17 cellular contexts compared by ENCODE assay signal in the genomic region with DNA sequence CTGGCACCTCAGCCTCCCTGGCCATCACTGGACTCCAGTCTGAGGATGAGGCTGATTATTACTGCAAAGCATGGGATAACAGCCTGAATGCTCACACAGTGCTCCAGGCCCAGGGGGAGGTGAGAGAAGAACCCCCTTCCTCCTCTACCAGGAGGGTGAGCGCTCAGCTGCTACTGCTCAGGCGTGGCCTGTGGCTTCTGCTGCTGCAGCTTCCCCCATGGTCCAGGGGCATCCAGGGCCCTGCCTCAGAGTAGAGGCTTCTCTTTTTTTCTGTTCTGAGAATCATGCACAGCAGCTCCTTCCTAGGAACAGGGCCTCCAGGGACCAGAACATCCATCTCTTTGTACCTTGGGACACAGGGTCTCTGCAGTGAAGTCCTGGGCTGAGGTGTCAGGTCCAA.
DNase-seq lines count a peak whose midpoint lies in the region; ATAC-seq, FAIRE-seq and TF ChIP-seq lines count a peak whose summit lies in the region.
"Had no signal": no experiment of that assay in that cellular context is flagged by ENCODE, and none has a peak within 500 bp of the region (broad histone marks: within the 10 kb centered on the region; RNA-seq: fewer than 3 reads in every experiment).

No MANE protein-coding gene starts in this region.

- peaks cover 39 to 53% (median 52%) of the 10 kb centered on the region in 3 donors for H3K4me1 Mint-ChIP-seq in naive B cell
- H3K4me1 Mint-ChIP-seq in H9 = no peaks in the 10 kb centered on the region

- no peaks in the 10 kb centered on the region for H3K27me3 ChIP-seq in DOHH2 (ENCODE audit: control insufficient read depth, low read length)
- H3K27me3 ChIP-seq in H1 (replicated peaks in 1 of 4; ENCODE audit: control insufficient read depth in 3 of 4, extremely low read depth in 1 of 4, insufficient read depth in 3 of 4, low read length in 3 of 4) = peaks cover 83 to 100% (median 98%) of the 10 kb centered on the region in 4 experiments
- peaks cover 66% of the 10 kb centered on the region for H3K27me3 ChIP-seq in H9 (ENCODE audit: insufficient read depth, low read length)
- H3K27me3 ChIP-seq in testis = no peaks in the 10 kb centered on the region

- no peak overlapping the region for H3K4ac ChIP-seq in H1 (replicated peaks; ENCODE audit: insufficient read length, low read depth, low read length)
- no peak overlapping the region for H3K4ac ChIP-seq in H9 (ENCODE audit: low read depth, low read length)

- H3K56ac ChIP-seq in H1 (replicated peaks; ENCODE audit: insufficient read length, low read depth, low read length) = no peak overlapping the region
- no peak overlapping the region for H3K56ac ChIP-seq in H9 (ENCODE audit: insufficient read length, low read depth, low read length)

- peaks cover 46% of the 10 kb centered on the region for H3K4me1 ChIP-seq in DOHH2 (ENCODE audit: control insufficient read depth, low read length)
- no peaks in the 10 kb centered on the region for H3K4me1 ChIP-seq in H1 (replicated peaks in 1 of 4; ENCODE audit: control insufficient read depth in 3 of 4, insufficient read depth in 4 of 4, low read length in 3 of 4)
- no peaks in the 10 kb centered on the region for H3K4me1 ChIP-seq in H9 (ENCODE audit: insufficient read depth, low read length)
- H3K4me1 ChIP-seq in testis = no peaks in the 10 kb centered on the region
- H3K4me1 ChIP-seq: A549 had no signal

- no peaks in the 10 kb centered on the region for H3K79me1 ChIP-seq in H1 (ENCODE audit: low read depth, low read length)
- no peaks in the 10 kb centered on the region for H3K79me1 ChIP-seq in H9 (ENCODE audit: insufficient read depth, low read depth, low read length, poor library complexity, severe bottlenecking)

- H3K27ac ChIP-seq in DOHH2 (ENCODE audit: low read depth, low read length) (no peak overlapping the region), H1 (ENCODE audit: low read depth, low read length) (no peak overlapping the region), H9 (ENCODE audit: insufficient read length, low read depth, low read length) (no peak overlapping the region), testis (no peak overlapping the region)
- H3K27ac ChIP-seq: A549, HL-60 had no signal

- 89% methylated on average over 2 of the region's 2 CpGs; no CpG with 5 or more reads in 1 of the 2 experiments for WGBS in H1 (ENCODE audit: extremely low coverage in 1 of 2, insufficient coverage in 1 of 2, insufficient read length in 1 of 2, insufficient replicate concordance in 2 of 2, low coverage in 1 of 2, low lambda C conversion rate in 2 of 2, missing lambda C conversion rate in 1 of 2), 2 experiments
- WGBS in H9 (ENCODE audit: extremely low coverage, insufficient read length, low lambda C conversion rate) = no CpG with 5 or more reads among the region's 2 CpGs
- 86% methylated on average over 2 of the region's 2 CpGs; no CpG with 5 or more reads in 1 of the 2 donors for WGBS in testis, 2 donors

- no peak overlapping the region for H4K91ac ChIP-seq in H1 (replicated peaks; ENCODE audit: insufficient read length, low read length)
- H4K91ac ChIP-seq in H9 (ENCODE audit: insufficient read length, low read depth, low read length) = no peak overlapping the region

- DNase-seq in H1 (ENCODE audit: low read depth in 1 of 2, low spot score in 2 of 2) (no peak), naive B cell (peak; percentile 46), H9 (no peak), testis (no peak)
- DNase-seq: C1 segment of cervical spinal cord; Calu3; CD4-positive, alpha-beta T cell; DMS79; GF-D8; H7; Karpas-422 had no signal

- H2BK12ac ChIP-seq in H1 (ENCODE audit: low read depth, low read length) (no peak overlapping the region), H9 (ENCODE audit: insufficient read length, low read depth, low read length) (no peak overlapping the region)

- no peak overlapping the region for H3K23ac ChIP-seq in H1 (ENCODE audit: insufficient read length)
- H3K23ac ChIP-seq in H9 (ENCODE audit: insufficient read length, low read depth, low read length) = no peak overlapping the region

- POLR2A ChIA-PET in H1 (lab: Charles Lee; ENCODE audit: partially characterized antibody) = no interaction called here

- TF ChIP-seq POLR2A in H1 (IDR thresholded peaks at IDR 0.05; ENCODE audit: control extremely low read depth in 1 of 2, low read depth in 2 of 2, low read length in 2 of 2) (no peak), testis (IDR thresholded peaks at IDR 0.05) (no peak)

- H3K27ac Mint-ChIP-seq in naive B cell = peak overlapping the region in 1 of 6 donors; percentile 16
- no peak overlapping the region for H3K27ac Mint-ChIP-seq in H9
- H3K27ac Mint-ChIP-seq: CD4-positive, alpha-beta T cell had no signal

- TF ChIP-seq RAD21 in H1 (IDR thresholded peaks at IDR 0.05 in 1 of 2, conservative IDR thresholded peaks at IDR 0.05 in 1 of 2; ENCODE audit: low read depth in 2 of 2, low read length in 2 of 2) = no peak

- TF ChIP-seq CTCF in DOHH2 (IDR thresholded peaks at IDR 0.05; ENCODE audit: low read depth, low read length, poor library complexity, severe bottlenecking) (no peak), H1 (IDR thresholded peaks at IDR 0.05; ENCODE audit: control extremely low read depth in 1 of 3, insufficient read depth in 1 of 3, low read depth in 1 of 3, low read length in 3 of 3) (no peak), H9 (conservative IDR thresholded peaks at IDR 0.05) (no peak), testis (IDR thresholded peaks at IDR 0.05) (no peak)

- no peak overlapping the region for H2BK5ac ChIP-seq in H1 (ENCODE audit: low read depth, low read length)
- no peak overlapping the region for H2BK5ac ChIP-seq in H9 (ENCODE audit: insufficient read length, low read length)

- no peak for FAIRE-seq in H1 (lab: Jason Lieb, UNC)
- FAIRE-seq: A549, K562 had no signal

- no peaks in the 10 kb centered on the region for H3K27me3 Mint-ChIP-seq in naive B cell
- peaks cover 99% of the 10 kb centered on the region for H3K27me3 Mint-ChIP-seq in H9 (ENCODE audit: low read depth)

- CTCF ChIA-PET in H1 (lab: Charles Lee; ENCODE audit: partially characterized antibody) = interaction anchor here (1.1 to 1.4 kb wide), 2 partner anchors 10 to 21 kb away, joined by 3 read pairs; no protein-coding TSS in a partner anchor

- H3K4me3 Mint-ChIP-seq in naive B cell = peak overlapping the region in 1 of 8 donors; percentile 40
- no peak overlapping the region for H3K4me3 Mint-ChIP-seq in H9
- H3K4me3 Mint-ChIP-seq: CD4-positive, alpha-beta T cell had no signal

- no peak for TF ChIP-seq EP300 in H1 (IDR thresholded peaks at IDR 0.05; ENCODE audit: borderline replicate concordance in 1 of 2, low read depth in 2 of 2, low read length in 2 of 2)

- H3K14ac ChIP-seq in H1 (ENCODE audit: insufficient read length) = no peak overlapping the region
- no peak overlapping the region for H3K14ac ChIP-seq in H9 (ENCODE audit: insufficient read depth, low read length)

- no peaks in the 10 kb centered on the region for H3K9me2 ChIP-seq in DOHH2 (replicated peaks; ENCODE audit: control insufficient read depth, low read length)

- H3T11ph ChIP-seq in H9 (ENCODE audit: low read length) = no peak overlapping the region

- H3F3A ChIP-seq in DOHH2 (ENCODE audit: control insufficient read depth, insufficient read depth) = peaks cover 4% of the 10 kb centered on the region

- H3K23me2 ChIP-seq in H1 (ENCODE audit: low read depth, low read length) (no peaks in the 10 kb centered on the region), H9 (ENCODE audit: insufficient read length, low read depth, low read length, poor library complexity, severe bottlenecking) (no peaks in the 10 kb centered on the region)

- H4K8ac ChIP-seq in H1 (ENCODE audit: extremely low read depth, insufficient read depth, low read length) (no peak overlapping the region), H9 (replicated peaks; ENCODE audit: insufficient read length, low read depth, low read length) (no peak overlapping the region)

- H4K5ac ChIP-seq in H1 (ENCODE audit: insufficient read length, low read depth, low read length) (no peak overlapping the region), H9 (ENCODE audit: insufficient read length, low read depth, low read length) (no peak overlapping the region)

- no peak overlapping the region for H2AK5ac ChIP-seq in H1 (ENCODE audit: low read depth, low read length)
- no peak overlapping the region for H2AK5ac ChIP-seq in H9 (ENCODE audit: insufficient read length, low read length)

- H3K4me3 ChIP-seq in DOHH2 (ENCODE audit: low read length) (no peak overlapping the region), H1 (ENCODE audit: extremely low read depth in 1 of 4, insufficient read depth in 2 of 4, low read depth in 3 of 4, low read length in 4 of 4) (no peak overlapping the region), testis (no peak overlapping the region)
- H3K4me3 ChIP-seq: A549, K562 had no signal

- no peak overlapping the region for H2BK120ac ChIP-seq in H1 (replicated peaks; ENCODE audit: low read depth, low read length)
- no peak overlapping the region for H2BK120ac ChIP-seq in H9 (ENCODE audit: low read depth, low read length, poor library complexity, severe bottlenecking)

- H2BK15ac ChIP-seq in H1 (ENCODE audit: low read length) (no peak overlapping the region), H9 (ENCODE audit: low read depth, low read length) (no peak overlapping the region)

- H2AFZ ChIP-seq in H1 (ENCODE audit: low read length) = no peak overlapping the region
- H2AFZ ChIP-seq in H9 (ENCODE audit: low read length) = no peak overlapping the region

- H3K9me3 ChIP-seq in DOHH2 (ENCODE audit: control insufficient read depth, insufficient read depth, low read length) (peaks cover 11% of the 10 kb centered on the region), H1 (ENCODE audit: insufficient read depth in 2 of 2, low read depth in 1 of 2, low read length in 1 of 2) (no peaks in the 10 kb centered on the region), H9 (ENCODE audit: control insufficient read depth, low read depth, low read length) (no peaks in the 10 kb centered on the region), testis (no peaks in the 10 kb centered on the region)

- intact Hi-C loops in testis (cut with DNase I; ENCODE audit: low total_unique reads) = no loop called here

- H3K18ac ChIP-seq in H1 (ENCODE audit: extremely low read depth, low read length) (no peak overlapping the region), H9 (ENCODE audit: insufficient read length, low read depth, low read length) (no peak overlapping the region)

- ATAC-seq in naive B cell (ENCODE audit: low read depth in 2 of 2) = peak; percentile 88 to 92
- ATAC-seq in HG03565 (IDR thresholded peaks at IDR 0.05; ENCODE audit: unreplicated experiment) = no peak
- no peak for ATAC-seq in HG02884 (IDR thresholded peaks at IDR 0.05; ENCODE audit: unreplicated experiment)
- ATAC-seq: K562 had no signal

- peaks cover 14% of the 10 kb centered on the region for H3K36me3 ChIP-seq in DOHH2 (ENCODE audit: control insufficient read depth, low read length)
- H3K36me3 ChIP-seq in H1 (ENCODE audit: control insufficient read depth in 2 of 4, insufficient read depth in 4 of 4, low read length in 3 of 4) = no peaks in the 10 kb centered on the region
- no peaks in the 10 kb centered on the region for H3K36me3 ChIP-seq in testis (ENCODE audit: low read depth, missing control alignments)

- 0 out of 2 replicates have a peak overlapping the region, but pooled peaks have one; percentile 4 for H3K4me2 ChIP-seq in DOHH2 (ENCODE audit: low read length)
- no peak overlapping the region for H3K4me2 ChIP-seq in H1 (ENCODE audit: insufficient read depth in 1 of 2, low read depth in 2 of 2, low read length in 2 of 2)
- no peak overlapping the region for H3K4me2 ChIP-seq in H9 (ENCODE audit: insufficient read depth, insufficient read length, low read length)
- H3K4me2 ChIP-seq: A549 had no signal

- H2BK20ac ChIP-seq in H1 (ENCODE audit: low read length) (no peak overlapping the region), H9 (ENCODE audit: low read depth, low read length, poor library complexity, severe bottlenecking) (no peak overlapping the region)

- no peaks in the 10 kb centered on the region for H3K36me3 Mint-ChIP-seq in naive B cell
- H3K36me3 Mint-ChIP-seq in H9 (ENCODE audit: insufficient read depth in 1 of 3, low read depth in 3 of 3) = peaks cover 0 to 4% (median 3%) of the 10 kb centered on the region in 3 experiments; a peak in 2 of 7 replicates

- H4K20me1 ChIP-seq in DOHH2 (ENCODE audit: control insufficient read depth, insufficient read depth, low read depth, low read length) (no peaks in the 10 kb centered on the region), H1 (replicated peaks in 1 of 2; ENCODE audit: control insufficient read depth in 1 of 2, insufficient read depth in 2 of 2, low read length in 2 of 2) (peaks cover 2 to 9% of the 10 kb centered on the region in 2 experiments), H9 (ENCODE audit: control insufficient read depth, insufficient read depth, insufficient read length) (no peaks in the 10 kb centered on the region)

- peaks cover 0 to 4% (median 0%) of the 10 kb centered on the region in 7 donors for H3K9me3 Mint-ChIP-seq in naive B cell
- H3K9me3 Mint-ChIP-seq in H9 = peaks cover 5 to 9% of the 10 kb centered on the region in 2 experiments; a peak in 3 of 5 replicates
- H3K9me3 Mint-ChIP-seq: CD4-positive, alpha-beta T cell had no signal

- H3K79me2 ChIP-seq in DOHH2 (ENCODE audit: control insufficient read depth, low read length) = no peaks in the 10 kb centered on the region
- H3K79me2 ChIP-seq in H1 (ENCODE audit: control insufficient read depth in 1 of 2, insufficient read depth in 2 of 2, low read length in 2 of 2) = no peaks in the 10 kb centered on the region
- no peaks in the 10 kb centered on the region for H3K79me2 ChIP-seq in H9 (ENCODE audit: insufficient read depth, low read length)

- H3K9ac ChIP-seq in H1 (replicated peaks in 1 of 4; ENCODE audit: extremely low read depth in 1 of 4, low read depth in 3 of 4, low read length in 3 of 4) (no peak overlapping the region), H9 (ENCODE audit: extremely low read depth, insufficient read length, low read length) (no peak overlapping the region)

Comparison
In these comparisons a context has a peak if more than half of its experiments do, and no peak if none do; other contexts are left out.
1. ATAC-seq: peak in naive B cell (2 of 2); none in HG03565 (single experiment) and HG02884 (single experiment).